Comparison of ENCODE assay signal across 26 cellular contexts in genomic region chr12:107264667-107265066, GRCh38.
"Had no signal": no experiment of that assay in that cellular context is flagged by ENCODE, and none has a peak within 500 bp of the region (broad histone marks: within the 10 kb centered on the region; RNA-seq: fewer than 3 reads in every experiment).

No MANE protein-coding gene starts in this region.

- H3K36me3 Mint-ChIP-seq: activated naive CD4-positive, alpha-beta T cell treated with anti-CD3 and anti-CD28 coated beads, Interleukin-2, amount 10 ng/mL, durations not matched to agents 7 days and 5 days; activated naive CD8-positive, alpha-beta T cell treated with anti-CD3 and anti-CD28 coated beads, Interleukin-2, amount 10 ng/mL, durations not matched to agents 7 days and 5 days; brain had no signal

- H3K4me3 ChIP-seq: ascending aorta, colonic mucosa, dorsolateral prefrontal cortex had no signal

- ATAC-seq: activated CD8-positive, alpha-beta memory T cell treated with anti-CD3 and anti-CD28 coated beads, Interleukin-2, amount 10 ng/mL, durations not matched to agents 7 days and 5 days; esophagus mucosa had no signal

- DNase-seq: activated CD4-positive, alpha-beta memory T cell treated with anti-CD3 and anti-CD28 coated beads, Interleukin-2, amount 10 ng/mL, durations not matched to agents 7 days and 5 days; activated CD4-positive, alpha-beta T cell treated with anti-CD3 and anti-CD28 coated beads for 48 hours; activated CD4-positive, alpha-beta T cell treated with anti-CD3 and anti-CD28 coated beads, Interleukin-2, amount 50 U/mL, for 4 hours; activated CD4-positive, CD25-positive, alpha-beta regulatory T cell; activated CD4-positive, CD25-positive, alpha-beta regulatory T cell treated with anti-CD3 and anti-CD28 coated beads, Interleukin-2, amount 50 U/mL, for 72 hours; activated CD8-positive, alpha-beta memory T cell treated with anti-CD3 and anti-CD28 coated beads, Interleukin-2, amount 10 ng/mL, durations not matched to agents 7 days and 5 days; activated CD8-positive, alpha-beta memory T cell treated with anti-CD3 and anti-CD28 coated beads, Interleukin-2, amount 50 U/mL, for 4 hours; activated effector memory CD4-positive, alpha-beta T cell treated with anti-CD3 and anti-CD28 coated beads, Interleukin-2, amount 50 U/mL, for 16 hours; activated naive CD4-positive, alpha-beta T cell; activated naive CD4-positive, alpha-beta T cell treated with anti-CD3 and anti-CD28 coated beads, Interleukin-2, amount 10 ng/mL, durations not matched to agents 7 days and 5 days; activated naive CD8-positive, alpha-beta T cell treated with anti-CD3 and anti-CD28 coated beads, Interleukin-2, amount 10 ng/mL, durations not matched to agents 7 days and 5 days; activated T-cell treated with anti-CD3 and anti-CD28 coated beads, Interleukin-2, amount 50 U/mL, for 1 hour; activated T-cell treated with anti-CD3 and anti-CD28 coated beads, Interleukin-2, amount 50 U/mL, for 48 hours; colonic mucosa; dorsolateral prefrontal cortex; effector memory CD4-positive, alpha-beta T cell; endodermal cell; foreskin fibroblast; head of caudate nucleus; T-helper 2 cell had no signal

- H3K9me3 ChIP-seq: ascending aorta, colonic mucosa had no signal

- H3K9me3 Mint-ChIP-seq: endodermal cell had no signal

- H3K27ac ChIP-seq: ascending aorta, colonic mucosa, dorsolateral prefrontal cortex had no signal

- H3K4me1 ChIP-seq: ascending aorta, colonic mucosa had no signal

- H3K27me3 Mint-ChIP-seq: activated naive CD8-positive, alpha-beta T cell treated with anti-CD3 and anti-CD28 coated beads, Interleukin-2, amount 10 ng/mL, durations not matched to agents 7 days and 5 days had no signal

- H3K27me3 ChIP-seq: ascending aorta, colonic mucosa had no signal

- H3K4me1 Mint-ChIP-seq: activated CD4-positive, alpha-beta memory T cell treated with anti-CD3 and anti-CD28 coated beads, Interleukin-2, amount 10 ng/mL, durations not matched to agents 7 days and 5 days; activated CD8-positive, alpha-beta memory T cell treated with anti-CD3 and anti-CD28 coated beads, Interleukin-2, amount 10 ng/mL, durations not matched to agents 7 days and 5 days; activated naive CD4-positive, alpha-beta T cell treated with anti-CD3 and anti-CD28 coated beads, Interleukin-2, amount 10 ng/mL, durations not matched to agents 7 days and 5 days; activated naive CD8-positive, alpha-beta T cell treated with anti-CD3 and anti-CD28 coated beads, Interleukin-2, amount 10 ng/mL, durations not matched to agents 7 days and 5 days; brain had no signal

- H3K27ac Mint-ChIP-seq: activated CD4-positive, alpha-beta memory T cell treated with anti-CD3 and anti-CD28 coated beads, Interleukin-2, amount 10 ng/mL, durations not matched to agents 7 days and 5 days; activated CD8-positive, alpha-beta memory T cell treated with anti-CD3 and anti-CD28 coated beads, Interleukin-2, amount 10 ng/mL, durations not matched to agents 7 days and 5 days; activated naive CD4-positive, alpha-beta T cell treated with anti-CD3 and anti-CD28 coated beads, Interleukin-2, amount 10 ng/mL, durations not matched to agents 7 days and 5 days; activated naive CD4-positive, alpha-beta T cell treated with anti-CD3 and anti-CD28 coated beads, Interleukin-2, amount 50 U/mL, for 72 hours; activated naive CD8-positive, alpha-beta T cell treated with anti-CD3 and anti-CD28 coated beads, Interleukin-2, amount 10 ng/mL, durations not matched to agents 7 days and 5 days; activated T-helper 1 cell treated with anti-CD3 and anti-CD28 coated beads, Interleukin-12 subunit alpha, Interleukin-12 subunit beta, Interleukin-2, Interleukin-4 antibody, amounts not matched to agents 30 ng/mL and 10 ng/mL and 1 ng/mL, durations not matched to agents 14 hours and 24 hours and 36 hours; activated T-helper 2 cell treated with anti-CD3 and anti-CD28 coated beads, Interferon-gamma antibody, Interleukin-2, Interleukin-4, amounts not matched to agents 10 μg/mL and 5 μg/mL and 100 μg/mL, durations not matched to agents 14 hours and 24 hours and 36 hours; brain; endodermal cell had no signal

- H3K4me3 Mint-ChIP-seq: activated CD4-positive, alpha-beta memory T cell treated with anti-CD3 and anti-CD28 coated beads, Interleukin-2, amount 10 ng/mL, durations not matched to agents 7 days and 5 days; activated CD8-positive, alpha-beta memory T cell treated with anti-CD3 and anti-CD28 coated beads, Interleukin-2, amount 10 ng/mL, durations not matched to agents 7 days and 5 days; activated naive CD4-positive, alpha-beta T cell treated with anti-CD3 and anti-CD28 coated beads, Interleukin-2, amount 10 ng/mL, durations not matched to agents 7 days and 5 days; activated naive CD8-positive, alpha-beta T cell treated with anti-CD3 and anti-CD28 coated beads, Interleukin-2, amount 10 ng/mL, durations not matched to agents 7 days and 5 days; activated T-helper 1 cell treated with anti-CD3 and anti-CD28 coated beads, Interleukin-12 subunit alpha, Interleukin-12 subunit beta, Interleukin-2, Interleukin-4 antibody, amounts not matched to agents 30 ng/mL and 10 ng/mL and 1 ng/mL, durations not matched to agents 14 hours and 24 hours and 36 hours; brain; endodermal cell had no signal

- H3K36me3 ChIP-seq: ascending aorta, colonic mucosa had no signal
